ENCODE assay signal across 9 cellular contexts in the genomic region with DNA sequence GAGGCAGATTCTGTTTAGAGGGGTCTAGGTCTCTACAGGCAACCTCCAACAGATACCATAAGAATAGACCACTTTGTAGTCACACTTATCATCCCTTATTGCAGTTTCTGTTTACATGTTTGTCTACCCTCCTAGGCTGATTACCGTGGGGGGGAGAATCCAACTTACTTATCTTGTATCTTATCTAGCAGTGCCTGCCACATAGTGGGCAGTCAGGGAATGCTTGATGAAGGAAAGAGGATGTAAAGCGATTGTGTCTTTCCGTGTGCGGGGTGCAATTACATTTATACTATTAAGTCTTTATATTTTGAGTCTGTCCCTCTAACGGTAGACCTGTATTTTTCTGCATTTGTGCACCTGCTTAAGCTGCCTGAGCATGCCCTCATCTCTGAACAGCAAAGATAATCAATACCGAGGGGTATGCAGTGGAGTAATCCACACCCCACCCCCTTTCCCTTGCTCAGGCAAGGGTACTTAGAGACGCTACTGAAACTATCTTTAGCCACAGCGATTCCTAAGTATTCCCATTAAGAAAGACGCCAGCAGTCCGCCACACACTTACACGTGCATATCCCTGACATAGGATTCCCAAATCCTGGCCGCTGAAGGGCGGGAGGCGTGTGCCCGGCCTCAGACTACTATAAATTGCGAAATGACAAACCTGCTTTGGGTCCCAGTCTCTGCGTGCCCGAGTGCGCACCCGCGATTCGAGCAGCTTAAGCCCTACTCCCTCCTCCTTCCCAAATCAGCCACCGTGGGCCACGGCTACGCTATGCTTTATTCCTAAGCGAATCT. TPM values are rescaled to one million over a fixed set of nuclear protein-coding genes. Genes with fewer than 3 reads are reported as not detected.
DNase-seq lines count a peak whose midpoint lies in the region; ATAC-seq and TF ChIP-seq lines count a peak whose summit lies in the region.
"Had no signal": no experiment of that assay in that cellular context is flagged by ENCODE, and none has a peak within 500 bp of the region (broad histone marks: within the 10 kb centered on the region; RNA-seq: fewer than 3 reads in every experiment).

No MANE protein-coding gene starts in this region.

- H3K9me3 Mint-ChIP-seq in nephron progenitor cell, result no peaks in the 10 kb centered on the region

- H4K20me1 ChIP-seq in OCI-LY3 (ENCODE audit: insufficient read depth, low read length), result 0 out of 2 replicates have a peak, but pooled peaks cover 7% of the 10 kb centered on the region

- peak overlapping the region; percentile 15; the same call in 1 of the 2 replicates for H3K27ac ChIP-seq in OCI-LY3 (ENCODE audit: low read length)

- H3K27me3 ChIP-seq in OCI-LY3 (ENCODE audit: low read depth, low read length) (peaks cover 21% of the 10 kb centered on the region), endocrine pancreas (ENCODE audit: control insufficient read depth, insufficient read depth, low read length) (peaks cover 5% of the 10 kb centered on the region)

- H3K36me3 ChIP-seq in OCI-LY3 (replicated peaks; ENCODE audit: low read depth, low read length) (peaks cover 24% of the 10 kb centered on the region), endocrine pancreas (ENCODE audit: control insufficient read depth, insufficient read depth, low read length) (no peaks in the 10 kb centered on the region)

- intact Hi-C loops in Right ventricle myocardium inferior (cut with DNase I) (loop anchor here (5.0 kb wide), 1 partner anchor 409 kb away; no protein-coding TSS in a partner anchor), cardiac septum (cut with DNase I) (loop anchor here (5.0 kb wide), 1 partner anchor 346 kb away; a partner anchor contains a TSS)

- peaks cover 59% of the 10 kb centered on the region for H3K27me3 Mint-ChIP-seq in nephron progenitor cell (ENCODE audit: low read depth, poor library complexity)

- H3K4me1 ChIP-seq in OCI-LY3 (ENCODE audit: low read length) (peaks cover 15% of the 10 kb centered on the region), endocrine pancreas (ENCODE audit: control insufficient read depth, insufficient read depth, low read length) (peaks cover 5% of the 10 kb centered on the region)

- peak overlapping the region; percentile 78 for H2AFZ ChIP-seq in OCI-LY3 (ENCODE audit: low read depth, low read length)

- H3K4me1 Mint-ChIP-seq in nephron progenitor cell, result peaks cover 50% of the 10 kb centered on the region

- ATAC-seq in Right ventricle myocardium inferior, result peak; percentile 74
- no peak for ATAC-seq in HG02623 (IDR thresholded peaks at IDR 0.05; ENCODE audit: unreplicated experiment)

- peaks cover 42% of the 10 kb centered on the region for H3K79me2 ChIP-seq in OCI-LY3 (ENCODE audit: low read length)

- peak overlapping the region; percentile 91 for H3K4me3 ChIP-seq in OCI-LY3 (ENCODE audit: low read length)
- peak overlapping the region; percentile 60 for H3K4me3 ChIP-seq in endocrine pancreas (ENCODE audit: control insufficient read depth, insufficient read depth, low read length)

- no peak for TF ChIP-seq CTCF in OCI-LY3 (IDR thresholded peaks at IDR 0.05; ENCODE audit: low read depth, low read length)
- no peak for TF ChIP-seq CTCF in nephron progenitor cell (IDR thresholded peaks at IDR 0.05)

- H3K4me2 ChIP-seq in OCI-LY3 (ENCODE audit: low read length), result peak overlapping the region; percentile 85

- H3K9ac ChIP-seq in OCI-LY3 (ENCODE audit: low read length), result peak overlapping the region; percentile 67
- peak overlapping the region; percentile 62 for H3K9ac ChIP-seq in endocrine pancreas (ENCODE audit: control insufficient read depth, insufficient read depth, low read length)

- H3K4me3 Mint-ChIP-seq in nephron progenitor cell, result peak overlapping the region; percentile 85

- H3K9me3 ChIP-seq in OCI-LY3 (ENCODE audit: insufficient read depth, low read length) (no peaks in the 10 kb centered on the region), endocrine pancreas (ENCODE audit: control insufficient read depth, low read length) (no peaks in the 10 kb centered on the region)

- H3K27ac Mint-ChIP-seq in nephron progenitor cell, result no peak overlapping the region

- DNase-seq in Right ventricle myocardium inferior (ENCODE audit: missing footprints) (no peak), cardiac septum (ENCODE audit: low spot score) (no peak), nephron progenitor cell (no peak), DMS153 treated with DMSO at 0.1 percent for 48 hours (lab: John Stamatoyannopoulos, UW; ENCODE audit: unreplicated experiment) (no peak), EL (no peak)

- peaks cover 39% of the 10 kb centered on the region for H3K36me3 Mint-ChIP-seq in nephron progenitor cell (ENCODE audit: low read depth)

RNA-seq across cellular contexts. Expression of a gene that starts 0.6 kb away (rescaled TPM):
- total RNA-seq in Right ventricle myocardium inferior (23.9 TPM), cardiac septum (32.7 TPM)

RNA-seq across cellular contexts. Expression of a gene that starts 10.8 kb away (rescaled TPM):
- total RNA-seq in Right ventricle myocardium inferior, result not detected
- total RNA-seq in cardiac septum, result not detected
- total RNA-seq: lung microvascular endothelial cell had no signal
